ENCODE assay signal across 15 cellular contexts in the genomic region with DNA sequence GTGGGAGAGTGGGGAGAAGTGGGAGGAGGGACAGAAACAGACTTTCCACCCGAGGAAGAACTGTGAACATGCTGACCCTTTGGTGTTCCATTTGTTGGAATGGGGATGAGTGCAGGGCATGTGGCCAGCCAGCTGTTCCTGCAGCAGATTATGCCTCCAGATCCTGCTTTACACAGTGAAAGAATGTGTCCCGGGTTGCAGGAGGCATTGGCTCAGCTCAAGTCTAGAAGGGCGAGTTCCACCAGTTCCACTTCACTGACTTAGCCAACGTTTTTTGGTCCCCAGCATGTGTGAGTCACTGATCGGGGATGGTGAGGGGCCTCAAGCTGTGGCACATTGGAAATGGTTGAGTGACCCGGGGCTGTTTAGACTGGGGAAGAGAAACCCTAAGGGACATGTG.
DNase-seq lines count a peak whose midpoint lies in the region; ATAC-seq and TF ChIP-seq lines count a peak whose summit lies in the region.
"Had no signal": no experiment of that assay in that cellular context is flagged by ENCODE, and none has a peak within 500 bp of the region (broad histone marks: within the 10 kb centered on the region; RNA-seq: fewer than 3 reads in every experiment).

No MANE protein-coding gene starts in this region.

- DNase-seq in T47D (ENCODE audit: low read depth in 1 of 2, low spot score in 1 of 2) (peak; percentile 25 to 83), breast epithelium (ENCODE audit: low spot score in 2 of 2) (no peak), NCI-H524 treated with DMSO at 0.1 percent for 48 hours (lab: John Stamatoyannopoulos, UW) (peak; percentile 51), glutamatergic neuron (no peak), thoracic aorta (ENCODE audit: low spot score) (no peak), medulla oblongata (ENCODE audit: extremely low spot score) (no peak), NCI-H187 (lab: John Stamatoyannopoulos, UW) (no peak)
- DNase-seq: activated CD8-positive, alpha-beta memory T cell treated with anti-CD3 and anti-CD28 coated beads, Interleukin-2, amount 50 U/mL, for 48 hours; activated naive CD8-positive, alpha-beta T cell treated with anti-CD3 and anti-CD28 coated beads for 36 hours; COR-L47; H9; NCI-H1092 treated with DMSO at 0.1 percent for 48 hours; NCI-H510A had no signal

- TF ChIP-seq CTCF in breast epithelium (IDR thresholded peaks at IDR 0.05) (no peak), glutamatergic neuron (IDR thresholded peaks at IDR 0.05; ENCODE audit: partially characterized antibody, unreplicated experiment) (no peak), thoracic aorta (IDR thresholded peaks at IDR 0.05) (no peak)

- H3K27me3 ChIP-seq in breast epithelium (no peaks in the 10 kb centered on the region), thoracic aorta (replicated peaks; ENCODE audit: insufficient read depth) (no peaks in the 10 kb centered on the region)

- intact Hi-C loops in breast epithelium (cut with DNase I; ENCODE audit: low total_unique reads): no loop called here

- peaks cover 77% of the 10 kb centered on the region for H3K4me1 Mint-ChIP-seq in glutamatergic neuron (ENCODE audit: low read depth, unreplicated experiment)
- H3K4me1 Mint-ChIP-seq: activated naive CD8-positive, alpha-beta T cell treated with anti-CD3 and anti-CD28 coated beads for 36 hours had no signal

- H3K27ac Mint-ChIP-seq in glutamatergic neuron (ENCODE audit: unreplicated experiment): peak overlapping the region; percentile 81
- H3K27ac Mint-ChIP-seq: activated naive CD8-positive, alpha-beta T cell treated with anti-CD3 and anti-CD28 coated beads for 36 hours; H9 had no signal

- H3K36me3 ChIP-seq in breast epithelium (no peaks in the 10 kb centered on the region), thoracic aorta (no peaks in the 10 kb centered on the region)

- in situ Hi-C loops in T47D (cut with HindIII; ENCODE audit: low pct_unique_long_range_greater_than_20kb, low sequenced_read_pairs): no loop called here

- H3K9me3 Mint-ChIP-seq in glutamatergic neuron (ENCODE audit: unreplicated experiment): peaks cover 39% of the 10 kb centered on the region
- H3K9me3 Mint-ChIP-seq: activated naive CD8-positive, alpha-beta T cell treated with anti-CD3 and anti-CD28 coated beads for 36 hours; H9 had no signal

- H3K27me3 Mint-ChIP-seq in glutamatergic neuron (ENCODE audit: unreplicated experiment): peaks cover 18% of the 10 kb centered on the region

- H3K4me1 ChIP-seq in breast epithelium (no peaks in the 10 kb centered on the region), thoracic aorta (ENCODE audit: control insufficient read depth in 1 of 2, low read depth in 2 of 2) (peaks cover 11 to 52% of the 10 kb centered on the region in 2 donors)

- ATAC-seq in thoracic aorta (ENCODE audit: insufficient number of reproducible peaks, low FRiP score, low read depth) (no peak), GM18867 (IDR thresholded peaks at IDR 0.05; ENCODE audit: unreplicated experiment) (no peak)

- H3K4me3 Mint-ChIP-seq in glutamatergic neuron (ENCODE audit: unreplicated experiment): peak overlapping the region; percentile 70
- H3K4me3 Mint-ChIP-seq: activated naive CD8-positive, alpha-beta T cell treated with anti-CD3 and anti-CD28 coated beads for 36 hours; H9 had no signal

- TF ChIP-seq POLR2A in breast epithelium (IDR thresholded peaks at IDR 0.05): no peak

- no peak overlapping the region for H3K27ac ChIP-seq in breast epithelium
- peak overlapping the region; percentile 59 to 61 for H3K27ac ChIP-seq in thoracic aorta

- H3K4me3 ChIP-seq in breast epithelium: no peak overlapping the region
- H3K4me3 ChIP-seq in thoracic aorta: no peak overlapping the region
- H3K4me3 ChIP-seq: coronary artery had no signal

- H3K9me3 ChIP-seq in breast epithelium (no peaks in the 10 kb centered on the region), thoracic aorta (no peaks in the 10 kb centered on the region)

- peaks cover 4% of the 10 kb centered on the region for H3K36me3 Mint-ChIP-seq in glutamatergic neuron (ENCODE audit: unreplicated experiment)
- H3K36me3 Mint-ChIP-seq: activated naive CD8-positive, alpha-beta T cell treated with anti-CD3 and anti-CD28 coated beads for 36 hours had no signal

Comparison
In these comparisons a context has a peak if more than half of its experiments do, and no peak if none do; other contexts are left out.
1. DNase-seq: peak in T47D (2 of 2) and NCI-H524 treated with DMSO at 0.1 percent for 48 hours (single experiment); none in breast epithelium (0 of 2), glutamatergic neuron (single experiment), thoracic aorta (single experiment), medulla oblongata (single experiment) and NCI-H187 (0 of 2).
2. H3K27ac ChIP-seq: peak in thoracic aorta (2 of 2); none in breast epithelium (0 of 2).